ENCODE assay signal across 1 cellular context in genomic region chr10:17722317-17723014, GRCh38. TPM values are rescaled to one million over a fixed set of nuclear protein-coding genes. Genes with fewer than 3 reads are reported as not detected.
"Had no signal": no experiment of that assay in that cellular context is flagged by ENCODE, and none has a peak within 500 bp of the region (broad histone marks: within the 10 kb centered on the region; RNA-seq: fewer than 3 reads in every experiment).

No MANE protein-coding gene starts in this region.

RNA-seq across cellular contexts. Expression of gene TMEM236, which starts 29.5 kb away (rescaled TPM):
- total RNA-seq: vagina had no signal
